Comparison of ENCODE assay signal across 10 cellular contexts in the genomic region with DNA sequence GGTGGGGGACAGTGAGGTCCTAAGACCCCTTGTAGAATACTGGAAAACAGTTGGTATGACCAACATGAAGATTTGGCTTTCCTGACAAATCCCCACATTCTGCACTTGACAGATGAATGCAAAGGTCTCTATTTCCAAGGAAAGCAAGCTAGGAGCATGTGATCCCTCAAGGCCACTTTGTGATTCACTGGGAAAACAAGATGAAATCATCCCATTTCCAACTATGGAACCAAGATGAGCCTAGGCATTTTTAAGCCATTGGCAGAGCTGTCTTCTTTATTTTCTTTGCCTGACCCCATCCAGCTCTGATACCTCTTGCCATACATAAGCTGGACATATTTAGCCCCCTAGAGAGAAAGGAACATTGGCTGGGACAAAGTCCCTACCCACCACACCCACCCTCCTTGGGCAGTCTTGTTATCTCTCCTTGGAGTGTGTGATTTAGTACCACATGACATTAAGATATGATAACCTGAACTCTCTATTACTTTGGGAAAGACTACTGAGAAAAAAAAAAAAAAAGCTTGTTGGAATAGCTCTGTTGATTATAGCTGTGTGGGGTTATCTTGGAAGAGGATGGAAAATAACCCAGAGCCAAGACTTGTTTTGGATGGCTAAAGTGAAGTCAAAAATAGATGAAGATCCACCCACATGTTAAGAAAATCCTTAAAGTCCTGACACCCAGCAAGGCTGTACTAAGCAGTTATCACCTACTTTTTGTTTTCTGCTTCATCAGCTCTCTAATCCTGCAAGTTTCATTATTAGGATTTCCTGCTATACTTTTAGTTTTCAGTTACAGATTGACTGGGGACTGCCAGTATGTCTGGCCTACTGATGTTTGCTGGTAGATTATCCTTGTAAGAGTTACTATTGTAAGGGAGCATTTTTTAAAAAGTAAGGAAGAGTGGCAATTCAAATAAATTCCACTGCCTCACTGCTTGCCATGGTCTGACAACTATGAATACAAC.
A peak's percentile ranks its signal among the peaks of the same experiment; 100 is the strongest.
DNase-seq lines count a peak whose midpoint lies in the region; ATAC-seq and TF ChIP-seq lines count a peak whose summit lies in the region.
"Had no signal": no experiment of that assay in that cellular context is flagged by ENCODE, and none has a peak within 500 bp of the region (broad histone marks: within the 10 kb centered on the region; RNA-seq: fewer than 3 reads in every experiment).

No MANE protein-coding gene starts in this region.

- H3K27me3 Mint-ChIP-seq in activated CD4-positive, alpha-beta T cell treated with anti-CD3 and anti-CD28 coated beads, Interleukin-2, amount 10 ng/mL, durations not matched to agents 7 days and 5 days: peaks cover 5% of the 10 kb centered on the region
- H3K27me3 Mint-ChIP-seq in T-helper 2 cell treated with Interferon-gamma antibody and Interleukin-4, amounts not matched to agents 5 μg/mL and 100 μg/mL, for 36 hours (ENCODE audit: low read depth): no peaks in the 10 kb centered on the region
- no peaks in the 10 kb centered on the region for H3K27me3 Mint-ChIP-seq in stimulated activated naive CD8-positive, alpha-beta T cell treated with anti-CD3 and anti-CD28 coated beads, Interleukin-15, amount 100 ng/mL, for 72 hours

- TF ChIP-seq POLR2A in esophagus squamous epithelium (IDR thresholded peaks at IDR 0.05) (no peak), transverse colon (IDR thresholded peaks at IDR 0.05) (no peak)

- H3K9me3 Mint-ChIP-seq in activated CD4-positive, alpha-beta T cell treated with anti-CD3 and anti-CD28 coated beads, Interleukin-2, amount 10 ng/mL, durations not matched to agents 7 days and 5 days: peaks cover 3% of the 10 kb centered on the region
- H3K9me3 Mint-ChIP-seq in T-helper 2 cell treated with Interferon-gamma antibody and Interleukin-4, amounts not matched to agents 5 μg/mL and 100 μg/mL, for 36 hours: peaks cover 4% of the 10 kb centered on the region
- H3K9me3 Mint-ChIP-seq in stimulated activated naive CD8-positive, alpha-beta T cell treated with anti-CD3 and anti-CD28 coated beads, Interleukin-15, amount 100 ng/mL, for 72 hours: no peaks in the 10 kb centered on the region
- H3K9me3 Mint-ChIP-seq: naive thymus-derived CD8-positive, alpha-beta T cell had no signal

- DNase-seq in activated CD4-positive, alpha-beta T cell treated with anti-CD3 and anti-CD28 coated beads, Interleukin-2, amount 10 ng/mL, durations not matched to agents 7 days and 5 days: no peak
- DNase-seq in activated CD4-positive, alpha-beta T cell treated with anti-CD3 and anti-CD28 coated beads for 4 hours: no peak
- no peak for DNase-seq in T-helper 2 cell treated with Interferon-gamma antibody and Interleukin-4, amounts not matched to agents 5 μg/mL and 100 μg/mL, for 36 hours (ENCODE audit: low spot score)
- DNase-seq in stimulated activated naive CD8-positive, alpha-beta T cell treated with anti-CD3 and anti-CD28 coated beads, Interleukin-15, amount 100 ng/mL, for 72 hours: no peak
- no peak for DNase-seq in esophagus squamous epithelium (lab: John Stamatoyannopoulos, UW)
- no peak for DNase-seq in occipital lobe (lab: John Stamatoyannopoulos, UW)
- DNase-seq in transverse colon: no peak
- DNase-seq: HCEC 1CT; naive thymus-derived CD8-positive, alpha-beta T cell had no signal

- H3K27me3 ChIP-seq in esophagus squamous epithelium (no peaks in the 10 kb centered on the region), transverse colon (no peaks in the 10 kb centered on the region)

- H3K4me1 ChIP-seq in esophagus squamous epithelium: peaks cover 0 to 37% (median 32%) of the 10 kb centered on the region in 3 donors
- peaks cover 0 to 23% (median 2%) of the 10 kb centered on the region in 4 donors for H3K4me1 ChIP-seq in transverse colon

- TF ChIP-seq EP300 in transverse colon (IDR thresholded peaks at IDR 0.05; ENCODE audit: low read depth): no peak

- POLR2A ChIA-PET in activated CD4-positive, alpha-beta T cell treated with anti-CD3 and anti-CD28 coated beads, Interleukin-2, amount 10 ng/mL, durations not matched to agents 7 days and 5 days (lab: Charles Lee): interaction anchor here (0.6 kb wide), 2 partner anchors 14 to 727 kb away, joined by 4 to 6 read pairs; no protein-coding TSS in a partner anchor

- no peak for TF ChIP-seq CTCF in esophagus squamous epithelium (IDR thresholded peaks at IDR 0.05)
- TF ChIP-seq CTCF in transverse colon (IDR thresholded peaks at IDR 0.05): no peak

- CTCF ChIA-PET in activated CD4-positive, alpha-beta T cell treated with anti-CD3 and anti-CD28 coated beads, Interleukin-2, amount 10 ng/mL, durations not matched to agents 7 days and 5 days (lab: Charles Lee): interaction anchor here (0.6 to 1.2 kb wide), 6 partner anchors 18 to 980 kb away, joined by 3 to 5 read pairs (median 3); no protein-coding TSS in a partner anchor

- ATAC-seq in HG02870 (IDR thresholded peaks at IDR 0.05; ENCODE audit: unreplicated experiment): peak; percentile 80
- peak; percentile 56 for ATAC-seq in stimulated activated naive CD8-positive, alpha-beta T cell treated with anti-CD3 and anti-CD28 coated beads, Interleukin-15, amount 100 ng/mL, for 72 hours
- ATAC-seq: naive thymus-derived CD8-positive, alpha-beta T cell had no signal

- peak overlapping the region; percentile 38 for H3K27ac Mint-ChIP-seq in activated CD4-positive, alpha-beta T cell treated with anti-CD3 and anti-CD28 coated beads, Interleukin-2, amount 10 ng/mL, durations not matched to agents 7 days and 5 days
- H3K27ac Mint-ChIP-seq in T-helper 2 cell treated with Interferon-gamma antibody and Interleukin-4, amounts not matched to agents 5 μg/mL and 100 μg/mL, for 36 hours: peak overlapping the region; percentile 41
- H3K27ac Mint-ChIP-seq in stimulated activated naive CD8-positive, alpha-beta T cell treated with anti-CD3 and anti-CD28 coated beads, Interleukin-15, amount 100 ng/mL, for 72 hours: no peak overlapping the region
- H3K27ac Mint-ChIP-seq: naive thymus-derived CD8-positive, alpha-beta T cell had no signal

- H3K36me3 ChIP-seq in esophagus squamous epithelium (no peaks in the 10 kb centered on the region), transverse colon (no peaks in the 10 kb centered on the region)

- H3K4me3 Mint-ChIP-seq in activated CD4-positive, alpha-beta T cell treated with anti-CD3 and anti-CD28 coated beads, Interleukin-2, amount 10 ng/mL, durations not matched to agents 7 days and 5 days: no peak overlapping the region
- H3K4me3 Mint-ChIP-seq in T-helper 2 cell treated with Interferon-gamma antibody and Interleukin-4, amounts not matched to agents 5 μg/mL and 100 μg/mL, for 36 hours: no peak overlapping the region
- no peak overlapping the region for H3K4me3 Mint-ChIP-seq in stimulated activated naive CD8-positive, alpha-beta T cell treated with anti-CD3 and anti-CD28 coated beads, Interleukin-15, amount 100 ng/mL, for 72 hours
- H3K4me3 Mint-ChIP-seq: naive thymus-derived CD8-positive, alpha-beta T cell had no signal

- in situ Hi-C loops in transverse colon (cut with MboI; ENCODE audit: low pct_ligation_motif_present in 1 of 4, low pct_unique_long_range_greater_than_20kb in 1 of 4, low sequenced_read_pairs in 3 of 4): loop anchor here (25.0 kb wide), 6 partner anchors 244 to 794 kb away; partner anchors contain the start of gene PRDM1 (in 1 of the 4)

- H3K36me3 Mint-ChIP-seq in activated CD4-positive, alpha-beta T cell treated with anti-CD3 and anti-CD28 coated beads, Interleukin-2, amount 10 ng/mL, durations not matched to agents 7 days and 5 days (ENCODE audit: low read depth): no peaks in the 10 kb centered on the region
- peaks cover 4% of the 10 kb centered on the region for H3K36me3 Mint-ChIP-seq in T-helper 2 cell treated with Interferon-gamma antibody and Interleukin-4, amounts not matched to agents 5 μg/mL and 100 μg/mL, for 36 hours (ENCODE audit: low read depth)
- H3K36me3 Mint-ChIP-seq: naive thymus-derived CD8-positive, alpha-beta T cell had no signal

- H3K4me3 ChIP-seq in esophagus squamous epithelium (no peak overlapping the region), transverse colon (no peak overlapping the region)

- intact Hi-C loops in esophagus squamous epithelium (cut with DNase I): no loop called here
- intact Hi-C loops in transverse colon (cut with DNase I; ENCODE audit: low total_unique reads): no loop called here

- H3K9me3 ChIP-seq in esophagus squamous epithelium (no peaks in the 10 kb centered on the region), transverse colon (no peaks in the 10 kb centered on the region)

- peak overlapping the region in 1 of 4 donors; percentile 19 for H3K27ac ChIP-seq in esophagus squamous epithelium
- no peak overlapping the region for H3K27ac ChIP-seq in transverse colon

- peaks cover 20% of the 10 kb centered on the region for H3K4me1 Mint-ChIP-seq in activated CD4-positive, alpha-beta T cell treated with anti-CD3 and anti-CD28 coated beads, Interleukin-2, amount 10 ng/mL, durations not matched to agents 7 days and 5 days
- H3K4me1 Mint-ChIP-seq in T-helper 2 cell treated with Interferon-gamma antibody and Interleukin-4, amounts not matched to agents 5 μg/mL and 100 μg/mL, for 36 hours (ENCODE audit: low read depth): peaks cover 25% of the 10 kb centered on the region
- peaks cover 2% of the 10 kb centered on the region for H3K4me1 Mint-ChIP-seq in stimulated activated naive CD8-positive, alpha-beta T cell treated with anti-CD3 and anti-CD28 coated beads, Interleukin-15, amount 100 ng/mL, for 72 hours

Comparison
In these comparisons a context has a peak if more than half of its experiments do, and no peak if none do; other contexts are left out.
1. H3K27ac Mint-ChIP-seq: peak in activated CD4-positive, alpha-beta T cell treated with anti-CD3 and anti-CD28 coated beads, Interleukin-2, amount 10 ng/mL, durations not matched to agents 7 days and 5 days (single experiment) and T-helper 2 cell treated with Interferon-gamma antibody and Interleukin-4, amounts not matched to agents 5 μg/mL and 100 μg/mL, for 36 hours (single experiment); none in stimulated activated naive CD8-positive, alpha-beta T cell treated with anti-CD3 and anti-CD28 coated beads, Interleukin-15, amount 100 ng/mL, for 72 hours (0 of 2).